Comparison of ENCODE assay signal across 1 cellular context in genomic region chr18:8140841-8141501, GRCh38.
A peak's percentile ranks its signal among the peaks of the same experiment; 100 is the strongest.
TF ChIP-seq lines count a peak whose summit lies in the region.

No MANE protein-coding gene starts in this region.

TF ChIP-seq in IMR-90, 13 proteins besides CTCF, POLR2A, EP300 and RAD21:
- TF ChIP-seq NFE2L2 (IDR thresholded peaks at IDR 0.05; ENCODE audit: low read depth, low read length) (0 out of 2 replicates have a peak, but pooled peaks have one; percentile 8), ELK1 (IDR thresholded peaks at IDR 0.05; ENCODE audit: borderline replicate concordance, low read depth, low read length) (no peak), BHLHE40 (IDR thresholded peaks at IDR 0.05; ENCODE audit: low read depth, low read length) (peak; percentile 38; the same call in 1 of the 2 replicates), CEBPB (IDR thresholded peaks at IDR 0.05; ENCODE audit: low read depth, low read length) (peak; percentile 70), RCOR1 (IDR thresholded peaks at IDR 0.05; ENCODE audit: insufficient replicate concordance, low read length) (no peak), MXI1 (IDR thresholded peaks at IDR 0.05; ENCODE audit: borderline replicate concordance, low read depth, low read length) (no peak), MAFK (IDR thresholded peaks at IDR 0.05; ENCODE audit: low read depth, low read length) (no peak), USF2 (IDR thresholded peaks at IDR 0.05; ENCODE audit: low read depth, low read length) (no peak), SMC3 (IDR thresholded peaks at IDR 0.05; ENCODE audit: low read depth, low read length) (no peak), CHD1 (IDR thresholded peaks at IDR 0.05; ENCODE audit: low read depth, low read length) (no peak), MAZ (IDR thresholded peaks at IDR 0.05; ENCODE audit: borderline replicate concordance, low read depth, low read length) (peak; percentile 85), FOS (IDR thresholded peaks at IDR 0.05; ENCODE audit: low read depth, low read length) (peak; percentile 91), RFX5 (IDR thresholded peaks at IDR 0.05; ENCODE audit: low read depth, low read length) (no peak)
